In genomic region chr2:117948585-117948984, GRCh38 we compare ENCODE assay signal across 25 cellular contexts.
"Had no signal": no experiment of that assay in that cellular context is flagged by ENCODE, and none has a peak within 500 bp of the region (broad histone marks: within the 10 kb centered on the region; RNA-seq: fewer than 3 reads in every experiment).

No MANE protein-coding gene starts in this region.

- H3K4me3 Mint-ChIP-seq: activated B cell treated with CpG ODN at 0.5 μM for 24 hours; activated CD4-positive, alpha-beta T cell treated with anti-CD3 and anti-CD28 coated beads for 36 hours; activated naive CD8-positive, alpha-beta T cell treated with anti-CD3 and anti-CD28 coated beads for 36 hours; activated T-cell treated with anti-CD3 and anti-CD28 coated beads, Interleukin-2, amount 50 U/mL, for 24 hours; activated T-helper 17 cell treated with anti-CD3 and anti-CD28 coated beads, Interleukin-2, amount 50 U/mL, for 72 hours; central memory CD8-positive, alpha-beta T cell; endodermal cell; naive thymus-derived CD4-positive, alpha-beta T cell; T-helper 1 cell treated with Interleukin-12 subunit alpha and Interleukin-12 subunit beta and Interleukin-4 antibody, amounts not matched to agents 30 μg/mL and 1 μg/mL, for 36 hours had no signal

- H3K9me3 ChIP-seq: breast epithelium, colonic mucosa, esophagus squamous epithelium, gastrocnemius medialis, heart left ventricle, left lung, spleen, upper lobe of right lung had no signal

- H3K4me3 ChIP-seq: breast epithelium, colonic mucosa, esophagus squamous epithelium, gastrocnemius medialis, heart left ventricle, left lung, lung, spleen, upper lobe of right lung had no signal

- DNase-seq: activated B cell treated with CpG ODN at 0.5 μM for 24 hours; activated CD4-positive, alpha-beta T cell treated with anti-CD3 and anti-CD28 coated beads for 36 hours; activated CD4-positive, alpha-beta T cell treated with anti-CD3 and anti-CD28 coated beads, Interleukin-2, amount 50 U/mL, for 4 hours; activated CD8-positive, alpha-beta memory T cell treated with anti-CD3 and anti-CD28 coated beads for 24 hours; activated CD8-positive, alpha-beta memory T cell treated with anti-CD3 and anti-CD28 coated beads, Interleukin-2, amount 50 U/mL, for 4 hours; activated naive CD8-positive, alpha-beta T cell treated with anti-CD3 and anti-CD28 coated beads for 36 hours; activated T-cell treated with anti-CD3 and anti-CD28 coated beads, Interleukin-2, amount 50 U/mL, for 24 hours; colonic mucosa; endodermal cell; esophagus squamous epithelium; gastrocnemius medialis; heart left ventricle; left lung; naive thymus-derived CD4-positive, alpha-beta T cell; spleen; stimulated activated CD4-positive, alpha-beta T cell treated with anti-CD3 and anti-CD28 coated beads, Interleukin-4, amount 100 ng/mL, for 1 hour; stimulated activated naive CD4-positive, alpha-beta T cell treated with Interleukin-2 at 50 U/mL for 16 hours; T1000; upper lobe of right lung had no signal

- H3K27ac Mint-ChIP-seq: activated B cell treated with CpG ODN at 0.5 μM for 24 hours; activated CD4-positive, alpha-beta T cell treated with anti-CD3 and anti-CD28 coated beads for 36 hours; activated naive CD8-positive, alpha-beta T cell treated with anti-CD3 and anti-CD28 coated beads for 36 hours; activated T-cell treated with anti-CD3 and anti-CD28 coated beads, Interleukin-2, amount 50 U/mL, for 24 hours; activated T-helper 17 cell treated with anti-CD3 and anti-CD28 coated beads, Interleukin-2, amount 50 U/mL, for 72 hours; endodermal cell; progenitor cell of endocrine pancreas; T-helper 1 cell treated with Interleukin-12 subunit alpha and Interleukin-12 subunit beta and Interleukin-4 antibody, amounts not matched to agents 30 μg/mL and 1 μg/mL, for 36 hours had no signal

- H3K27me3 ChIP-seq: breast epithelium, colonic mucosa, esophagus squamous epithelium, gastrocnemius medialis, heart left ventricle, left lung, spleen, upper lobe of right lung had no signal

- H3K27ac ChIP-seq: breast epithelium, colonic mucosa, esophagus squamous epithelium, gastrocnemius medialis, heart left ventricle, left lung, spleen, upper lobe of right lung had no signal

- ATAC-seq: activated CD4-positive, alpha-beta T cell treated with anti-CD3 and anti-CD28 coated beads for 36 hours; activated T-helper 17 cell treated with anti-CD3 and anti-CD28 coated beads, Interleukin-2, amount 50 U/mL, for 72 hours; gastrocnemius medialis; heart left ventricle; left lung; naive thymus-derived CD4-positive, alpha-beta T cell; upper lobe of right lung had no signal

- H3K4me1 ChIP-seq: breast epithelium, colonic mucosa, esophagus squamous epithelium, gastrocnemius medialis, heart left ventricle, left lung, spleen, upper lobe of right lung had no signal

- H3K27me3 Mint-ChIP-seq: activated B cell treated with CpG ODN at 0.5 μM for 24 hours; activated CD4-positive, alpha-beta T cell treated with anti-CD3 and anti-CD28 coated beads for 36 hours; activated naive CD8-positive, alpha-beta T cell treated with anti-CD3 and anti-CD28 coated beads for 36 hours; activated T-cell treated with anti-CD3 and anti-CD28 coated beads, Interleukin-2, amount 50 U/mL, for 24 hours; activated T-helper 17 cell treated with anti-CD3 and anti-CD28 coated beads, Interleukin-2, amount 50 U/mL, for 72 hours; central memory CD8-positive, alpha-beta T cell; naive thymus-derived CD4-positive, alpha-beta T cell; progenitor cell of endocrine pancreas had no signal

- H3K4me1 Mint-ChIP-seq: activated B cell treated with CpG ODN at 0.5 μM for 24 hours; activated CD4-positive, alpha-beta T cell treated with anti-CD3 and anti-CD28 coated beads for 36 hours; activated naive CD8-positive, alpha-beta T cell treated with anti-CD3 and anti-CD28 coated beads for 36 hours; activated T-helper 17 cell treated with anti-CD3 and anti-CD28 coated beads, Interleukin-2, amount 50 U/mL, for 72 hours; central memory CD8-positive, alpha-beta T cell; endodermal cell had no signal

- H3K9me3 Mint-ChIP-seq: activated B cell treated with CpG ODN at 0.5 μM for 24 hours; activated naive CD8-positive, alpha-beta T cell treated with anti-CD3 and anti-CD28 coated beads for 36 hours; activated T-cell treated with anti-CD3 and anti-CD28 coated beads, Interleukin-2, amount 50 U/mL, for 24 hours; activated T-helper 17 cell treated with anti-CD3 and anti-CD28 coated beads, Interleukin-2, amount 50 U/mL, for 72 hours; central memory CD8-positive, alpha-beta T cell; endodermal cell; naive thymus-derived CD4-positive, alpha-beta T cell; T-helper 1 cell treated with Interleukin-12 subunit alpha and Interleukin-12 subunit beta and Interleukin-4 antibody, amounts not matched to agents 30 μg/mL and 1 μg/mL, for 36 hours had no signal
